ENCODE assay signal across 24 cellular contexts in the genomic region with DNA sequence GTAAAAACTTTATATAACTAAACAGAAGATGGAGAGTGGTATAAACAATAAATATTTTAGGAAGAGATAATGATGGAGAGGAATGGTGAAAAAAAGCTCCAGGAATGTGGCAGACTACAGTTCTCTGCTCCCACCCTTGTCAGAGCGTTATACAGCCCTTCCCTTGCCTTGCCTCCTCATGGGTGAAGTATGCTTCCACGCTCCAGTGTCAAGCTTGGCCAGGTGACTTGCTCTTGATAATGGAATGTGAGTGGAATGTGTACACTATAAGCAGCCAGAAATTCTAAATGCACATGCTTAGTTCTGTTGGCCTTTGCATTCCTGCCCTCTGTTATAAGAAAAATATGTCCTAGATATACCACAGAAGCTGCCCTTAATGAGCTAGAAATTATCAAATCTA. TPM values are rescaled to one million over a fixed set of nuclear protein-coding genes. Genes with fewer than 3 reads are reported as not detected.
A peak's percentile ranks its signal among the peaks of the same experiment; 100 is the strongest.
DNase-seq lines count a peak whose midpoint lies in the region; ATAC-seq, FAIRE-seq and TF ChIP-seq lines count a peak whose summit lies in the region.
"Had no signal": no experiment of that assay in that cellular context is flagged by ENCODE, and none has a peak within 500 bp of the region (broad histone marks: within the 10 kb centered on the region; RNA-seq: fewer than 3 reads in every experiment).

No MANE protein-coding gene starts in this region.

- no peaks in the 10 kb centered on the region for H3K79me2 ChIP-seq in astrocyte (ENCODE audit: insufficient read depth, low read length)

- H3K4me1 Mint-ChIP-seq in astrocyte (ENCODE audit: low read depth, unreplicated experiment) = no peaks in the 10 kb centered on the region
- H3K4me1 Mint-ChIP-seq: activated CD4-positive, alpha-beta T cell treated with anti-CD3 and anti-CD28 coated beads, Interleukin-2, amount 10 ng/mL, durations not matched to agents 7 days and 5 days; activated naive CD4-positive, alpha-beta T cell treated with anti-CD3 and anti-CD28 coated beads, Interleukin-2, amount 10 ng/mL, durations not matched to agents 7 days and 5 days; CD4-positive, alpha-beta memory T cell; nephron progenitor cell had no signal

- H2AFZ ChIP-seq in astrocyte (ENCODE audit: low read depth, low read length) = no peak overlapping the region

- no peaks in the 10 kb centered on the region for H3K9me3 ChIP-seq in astrocyte (ENCODE audit: insufficient read depth, low read depth, low read length)
- H3K9me3 ChIP-seq: gastrocnemius medialis, psoas muscle had no signal

- H3K4me2 ChIP-seq in astrocyte (ENCODE audit: low read length) = no peak overlapping the region

- H3K9me3 Mint-ChIP-seq in astrocyte (ENCODE audit: unreplicated experiment) = peaks cover 2% of the 10 kb centered on the region
- H3K9me3 Mint-ChIP-seq: activated naive CD4-positive, alpha-beta T cell treated with anti-CD3 and anti-CD28 coated beads, Interleukin-2, amount 10 ng/mL, durations not matched to agents 7 days and 5 days had no signal

- no peaks in the 10 kb centered on the region for H3K27me3 ChIP-seq in astrocyte (ENCODE audit: insufficient read depth, low read length)
- H3K27me3 ChIP-seq: ascending aorta, gastrocnemius medialis had no signal

- no peak overlapping the region for H3K9ac ChIP-seq in astrocyte (ENCODE audit: low read length)

- H3K27ac Mint-ChIP-seq in astrocyte (ENCODE audit: unreplicated experiment) = no peak overlapping the region
- H3K27ac Mint-ChIP-seq: activated CD4-positive, alpha-beta T cell treated with anti-CD3 and anti-CD28 coated beads, Interleukin-2, amount 10 ng/mL, durations not matched to agents 7 days and 5 days; activated naive CD4-positive, alpha-beta T cell treated with anti-CD3 and anti-CD28 coated beads, Interleukin-2, amount 10 ng/mL, durations not matched to agents 7 days and 5 days; CD4-positive, alpha-beta memory T cell; nephron progenitor cell had no signal

- intact Hi-C loops in Right ventricle myocardium superior (cut with DNase I) (no loop called here), cardiac septum (cut with DNase I) (no loop called here)

- H3K36me3 Mint-ChIP-seq in astrocyte (ENCODE audit: low read depth, unreplicated experiment) = no peaks in the 10 kb centered on the region
- H3K36me3 Mint-ChIP-seq: activated naive CD4-positive, alpha-beta T cell treated with anti-CD3 and anti-CD28 coated beads, Interleukin-2, amount 10 ng/mL, durations not matched to agents 7 days and 5 days had no signal

- no peak overlapping the region for H3K27ac ChIP-seq in astrocyte (ENCODE audit: low read depth, low read length)
- H3K27ac ChIP-seq: ascending aorta, gastrocnemius medialis, psoas muscle had no signal

- no peak overlapping the region for H3K4me3 ChIP-seq in astrocyte (ENCODE audit: insufficient read depth, low read depth, low read length)
- H3K4me3 ChIP-seq: ascending aorta, gastrocnemius medialis, psoas muscle had no signal

- TF ChIP-seq CTCF in astrocyte (IDR thresholded peaks at IDR 0.05; ENCODE audit: insufficient read depth, low read depth, low read length) = no peak

- H3K4me1 ChIP-seq in astrocyte (ENCODE audit: insufficient read depth, low read length) = no peaks in the 10 kb centered on the region
- H3K4me1 ChIP-seq: ascending aorta, gastrocnemius medialis, psoas muscle had no signal

- DNase-seq in Right ventricle myocardium superior = no peak
- no peak for DNase-seq in cardiac septum (ENCODE audit: low spot score)
- DNase-seq in astrocyte (ENCODE audit: low read depth) = peak; percentile 68
- DNase-seq in kidney tubule cell (ENCODE audit: low spot score) = peak; percentile 86
- DNase-seq in iPS-NIHi7 (ENCODE audit: extremely low spot score) = no peak
- no peak for DNase-seq in activated CD4-positive, alpha-beta T cell treated with anti-CD3 and anti-CD28 coated beads, Interleukin-2, amount 50 U/mL, for 1 hour
- DNase-seq: activated CD4-positive, alpha-beta T cell treated with anti-CD3 and anti-CD28 coated beads, Interleukin-2, amount 10 ng/mL, durations not matched to agents 7 days and 5 days; activated CD8-positive, alpha-beta memory T cell treated with anti-CD3 and anti-CD28 coated beads, Interleukin-2, amount 50 U/mL, for 48 hours; activated naive CD4-positive, alpha-beta T cell treated with anti-CD3 and anti-CD28 coated beads, Interleukin-2, amount 10 ng/mL, durations not matched to agents 7 days and 5 days; CD4-positive, alpha-beta memory T cell; cortex of kidney; DMS79; gastrocnemius medialis; NCI-H345; nephron progenitor cell; NK-92 treated with Interleukin-12 subunit alpha and Interleukin-12 subunit beta, amount 100 ng/mL, for 24 hours; psoas muscle; RPMI8226; SW 1271 had no signal

- no peak overlapping the region for H3K4me3 Mint-ChIP-seq in astrocyte (ENCODE audit: unreplicated experiment)
- H3K4me3 Mint-ChIP-seq: activated CD4-positive, alpha-beta T cell treated with anti-CD3 and anti-CD28 coated beads, Interleukin-2, amount 10 ng/mL, durations not matched to agents 7 days and 5 days; activated naive CD4-positive, alpha-beta T cell treated with anti-CD3 and anti-CD28 coated beads, Interleukin-2, amount 10 ng/mL, durations not matched to agents 7 days and 5 days; CD4-positive, alpha-beta memory T cell; nephron progenitor cell had no signal

- FAIRE-seq in astrocyte (lab: Jason Lieb, UNC) = no peak
- FAIRE-seq: endothelial cell of umbilical vein, H1 had no signal

- H3K27me3 Mint-ChIP-seq in astrocyte (ENCODE audit: low read depth, unreplicated experiment) = no peaks in the 10 kb centered on the region

- H4K20me1 ChIP-seq in astrocyte (ENCODE audit: insufficient read depth, low read length) = no peaks in the 10 kb centered on the region

- ATAC-seq in Right ventricle myocardium superior (ENCODE audit: poor library complexity) (peak; percentile 77), HG03095 (IDR thresholded peaks at IDR 0.05; ENCODE audit: unreplicated experiment) (no peak), GM21717 (IDR thresholded peaks at IDR 0.05; ENCODE audit: unreplicated experiment) (no peak)
- ATAC-seq: gastrocnemius medialis, psoas muscle had no signal

- no peaks in the 10 kb centered on the region for H3K36me3 ChIP-seq in astrocyte (ENCODE audit: insufficient read depth, low read length)
- H3K36me3 ChIP-seq: ascending aorta, gastrocnemius medialis had no signal

RNA-seq across cellular contexts. Expression of a gene that starts 24.7 kb away (rescaled TPM):
- total RNA-seq in Right ventricle myocardium superior (16.9 TPM), cardiac septum (18.5 TPM), astrocyte (41.6 and 44.2 TPM in 2 replicates)

Comparison
In these comparisons a context has a peak if more than half of its experiments do, and no peak if none do; other contexts are left out.
1. DNase-seq: peak in astrocyte (single experiment) and kidney tubule cell (single experiment); none in Right ventricle myocardium superior (single experiment), cardiac septum (single experiment), iPS-NIHi7 (single experiment) and activated CD4-positive, alpha-beta T cell treated with anti-CD3 and anti-CD28 coated beads, Interleukin-2, amount 50 U/mL, for 1 hour (single experiment).